In genomic region chr19:43675269-43675879, GRCh38 we compare ENCODE assay signal across 7 cellular contexts. TPM values are rescaled to one million over a fixed set of nuclear protein-coding genes. Genes with fewer than 3 reads are reported as not detected.
A peak's percentile ranks its signal among the peaks of the same experiment; 100 is the strongest.
DNase-seq lines count a peak whose midpoint lies in the region; ATAC-seq, FAIRE-seq and TF ChIP-seq lines count a peak whose summit lies in the region.

No MANE protein-coding gene starts in this region.

- H3K27me3 ChIP-seq in bronchial epithelial cell (ENCODE audit: control insufficient read depth, insufficient read depth, low read length) (no peaks in the 10 kb centered on the region), tibial nerve (no peaks in the 10 kb centered on the region)

- H3K4me1 ChIP-seq in tibial nerve, result peaks cover 0 to 3% (median under 1%) of the 10 kb centered on the region in 4 donors

- H3K27ac ChIP-seq in tibial nerve, result peak overlapping the region in 1 of 4 donors; percentile 59

- H3K4me3 ChIP-seq in bronchial epithelial cell (ENCODE audit: low read depth, low read length), result no peak overlapping the region
- no peak overlapping the region for H3K4me3 ChIP-seq in tibial nerve

- FAIRE-seq in GM18507 (lab: Jason Lieb, UNC) (peak; percentile 69), bronchial epithelial cell (lab: Jason Lieb, UNC) (no peak)

- WGBS in tibial nerve, 2 donors, result 30 to 33% methylated on average over 8 of the region's 8 CpGs

- no peaks in the 10 kb centered on the region for H3K36me3 ChIP-seq in bronchial epithelial cell (ENCODE audit: control insufficient read depth, insufficient read depth, low read length)
- H3K36me3 ChIP-seq in tibial nerve, result no peaks in the 10 kb centered on the region

- no peaks in the 10 kb centered on the region for H3K9me3 ChIP-seq in tibial nerve

- no peak for TF ChIP-seq CTCF in bronchial epithelial cell (IDR thresholded peaks at IDR 0.05; ENCODE audit: insufficient read depth, low read length, severe bottlenecking)
- no peak for TF ChIP-seq CTCF in tibial nerve (IDR thresholded peaks at IDR 0.05)

- DNase-seq in GM18507 (ENCODE audit: extremely low spot score, insufficient read length, low read depth), result no peak
- DNase-seq in M059J (ENCODE audit: low read depth), result peak; percentile 89
- DNase-seq in bronchial epithelial cell (ENCODE audit: low read depth), result peak; percentile 99
- DNase-seq in renal cortical epithelial cell (ENCODE audit: low read depth), result peak; percentile 79
- DNase-seq in tibial nerve (ENCODE audit: low spot score in 2 of 2), result no peak
- DNase-seq in pons (ENCODE audit: low spot score), result no peak

- TF ChIP-seq EP300 in tibial nerve (IDR thresholded peaks at IDR 0.05), result no peak

- ATAC-seq in GM18867 (IDR thresholded peaks at IDR 0.05; ENCODE audit: unreplicated experiment), result no peak

- TF ChIP-seq POLR2A in tibial nerve (IDR thresholded peaks at IDR 0.05), result no peak

RNA-seq across cellular contexts. Expression of gene PLAUR, which starts 5.4 kb away (rescaled TPM):
- 92.1 and 117 TPM in 2 replicates for total RNA-seq in M059J (2014; rRNA removed; shearing (Covaris generic))
- 16.6 and 27.1 TPM in 2 replicates for total RNA-seq in bronchial epithelial cell
- 21.0 and 180 TPM in 2 replicates for total RNA-seq in renal cortical epithelial cell
- 10 to 100 TPM; 12.9 to 19.7 (median 16.4) TPM for total RNA-seq in tibial nerve

RNA-seq across cellular contexts. Expression of gene CADM4, which starts 35.7 kb away (rescaled TPM):
- 1.5 and 4.0 TPM in 2 replicates for total RNA-seq in M059J (2014; rRNA removed; shearing (Covaris generic))
- total RNA-seq in bronchial epithelial cell, result 13.4 and 19.1 TPM in 2 replicates
- 6.6 and 36.4 TPM in 2 replicates for total RNA-seq in renal cortical epithelial cell
- total RNA-seq in tibial nerve, result 100 to 1,000 TPM in 2 of 4 donors, 10 to 100 TPM in 2; 85.2 to 108 (median 102) TPM

RNA-seq across cellular contexts. Expression of gene IRGC, which starts 40.5 kb away (rescaled TPM):
- total RNA-seq in M059J (2014; rRNA removed; shearing (Covaris generic)), result not detected in 2 replicates
- total RNA-seq in bronchial epithelial cell (not detected in 2 replicates), renal cortical epithelial cell (not detected in 2 replicates), tibial nerve (not detected)

RNA-seq across cellular contexts. Expression of gene ZNF428, which starts 55.9 kb away (rescaled TPM):
- total RNA-seq in M059J (2014; rRNA removed; shearing (Covaris generic)), result 36.2 and 45.0 TPM in 2 replicates
- 14.5 and 19.3 TPM in 2 replicates for total RNA-seq in bronchial epithelial cell
- total RNA-seq in renal cortical epithelial cell, result 30.1 and 34.6 TPM in 2 replicates
- total RNA-seq in tibial nerve, result 10 to 100 TPM; 38.1 to 61.1 (median 50.5) TPM

Comparison
In these comparisons a context has a peak if more than half of its experiments do, and no peak if none do; other contexts are left out.
1. DNase-seq: peak in M059J (single experiment), bronchial epithelial cell (single experiment) and renal cortical epithelial cell (single experiment); none in GM18507 (single experiment), tibial nerve (0 of 2) and pons (single experiment).